In genomic region chr1:80384037-80384830, GRCh38 we compare ENCODE assay signal across 22 cellular contexts.
"Had no signal": no experiment of that assay in that cellular context is flagged by ENCODE, and none has a peak within 500 bp of the region (broad histone marks: within the 10 kb centered on the region; RNA-seq: fewer than 3 reads in every experiment).

No MANE protein-coding gene starts in this region.

- H3K27me3 Mint-ChIP-seq: activated T-helper 17 cell treated with anti-CD3 and anti-CD28 coated beads, Interleukin-2, amount 50 U/mL, for 72 hours; naive B cell; stimulated activated naive B cell treated with anti-CD40 and anti-IgM and Interleukin-4, amounts not matched to agents 10 μg/mL and 1 μg/mL and 100 μg/mL, for 72 hours; T-cell had no signal

- H3K4me1 Mint-ChIP-seq: activated T-helper 17 cell treated with anti-CD3 and anti-CD28 coated beads, Interleukin-2, amount 50 U/mL, for 72 hours; immature natural killer cell; naive B cell; stimulated activated naive B cell treated with anti-CD40 and anti-IgM and Interleukin-4, amounts not matched to agents 10 μg/mL and 1 μg/mL and 100 μg/mL, for 72 hours; T-cell had no signal

- FAIRE-seq: pancreas had no signal

- H3K27ac Mint-ChIP-seq: activated T-helper 17 cell treated with anti-CD3 and anti-CD28 coated beads, Interleukin-2, amount 50 U/mL, for 72 hours; immature natural killer cell; naive B cell; stimulated activated naive B cell treated with anti-CD40 and anti-IgM and Interleukin-4, amounts not matched to agents 10 μg/mL and 1 μg/mL and 100 μg/mL, for 72 hours; T-cell had no signal

- H3K9me2 ChIP-seq: SK-N-SH had no signal

- H3K36me3 Mint-ChIP-seq: immature natural killer cell; naive B cell; stimulated activated naive B cell treated with anti-CD40 and anti-IgM and Interleukin-4, amounts not matched to agents 10 μg/mL and 1 μg/mL and 100 μg/mL, for 72 hours; T-cell had no signal

- H3K36me3 ChIP-seq: esophagus squamous epithelium, gastrocnemius medialis, heart left ventricle, pancreas, tibial artery had no signal

- ATAC-seq: activated T-helper 17 cell treated with anti-CD3 and anti-CD28 coated beads, Interleukin-2, amount 50 U/mL, for 72 hours; gastrocnemius medialis; heart left ventricle; left colon; pancreas; stimulated activated naive B cell treated with anti-CD40 and anti-IgM and Interleukin-4, amounts not matched to agents 10 μg/mL and 1 μg/mL and 100 μg/mL, for 72 hours; T-cell had no signal

- H3K27me3 ChIP-seq: esophagus squamous epithelium, gastrocnemius medialis, heart left ventricle, pancreas, tibial artery had no signal

- H3K27ac ChIP-seq: esophagus squamous epithelium, gastrocnemius medialis, heart left ventricle, pancreas, tibial artery had no signal

- DNase-seq: activated CD4-positive, alpha-beta T cell treated with anti-CD3 and anti-CD28 coated beads for 1 hour; activated CD4-positive, alpha-beta T cell treated with anti-CD3 and anti-CD28 coated beads, Interleukin-2, amount 50 U/mL, for 4 hours; activated naive CD4-positive, alpha-beta T cell treated with Interleukin-2 at 50 U/mL for 16 hours; activated T-cell treated with anti-CD3 and anti-CD28 coated beads for 4 hours; central memory CD4-positive, alpha-beta T cell; cortex of kidney; effector CD4-positive, alpha-beta T cell; esophagus squamous epithelium; gastrocnemius medialis; heart left ventricle; immature natural killer cell; left colon; naive B cell; pancreas; SK-N-SH; stimulated activated CD4-positive, alpha-beta T cell treated with anti-CD3 and anti-CD28 coated beads, Interleukin-12 subunit alpha, Interleukin-12 subunit beta, amount 100 ng/mL, for 4 hours; stimulated activated CD4-positive, alpha-beta T cell treated with anti-CD3 and anti-CD28 coated beads, Interleukin-2, amount 100 ng/mL, for 24 hours; stimulated activated naive B cell treated with anti-CD40 and anti-IgM and Interleukin-4, amounts not matched to agents 10 μg/mL and 1 μg/mL and 100 μg/mL, for 72 hours; T-cell; T-helper 9 cell; tibial artery had no signal

- H3K4me3 Mint-ChIP-seq: activated T-helper 17 cell treated with anti-CD3 and anti-CD28 coated beads, Interleukin-2, amount 50 U/mL, for 72 hours; immature natural killer cell; naive B cell; stimulated activated naive B cell treated with anti-CD40 and anti-IgM and Interleukin-4, amounts not matched to agents 10 μg/mL and 1 μg/mL and 100 μg/mL, for 72 hours; T-cell had no signal

- H3K9me3 ChIP-seq: esophagus squamous epithelium, gastrocnemius medialis, pancreas, SK-N-SH had no signal

- H3K4me1 ChIP-seq: esophagus squamous epithelium, gastrocnemius medialis, heart left ventricle, pancreas, tibial artery had no signal

- H3K4me3 ChIP-seq: esophagus squamous epithelium, gastrocnemius medialis, heart left ventricle, pancreas, tibial artery had no signal

- H3K4me2 ChIP-seq: SK-N-SH had no signal
